Comparison of ENCODE assay signal across 8 cellular contexts in genomic region chr3:150787741-150788370, GRCh38.
DNase-seq lines count a peak whose midpoint lies in the region; ATAC-seq and TF ChIP-seq lines count a peak whose summit lies in the region.

No MANE protein-coding gene starts in this region.

- DNase-seq in SIG-M5 treated with dmso at 0.1 percent for 504 hours (lab: John Stamatoyannopoulos, UW; ENCODE audit: unreplicated experiment) = peak; percentile 62
- DNase-seq in SIG-M5 (lab: John Stamatoyannopoulos, UW) = no peak
- peak; percentile 56 for DNase-seq in NCI-H2171 treated with DMSO at 0.1 percent for 48 hours (lab: John Stamatoyannopoulos, UW)
- DNase-seq in activated CD4-positive, CD25-positive, alpha-beta regulatory T cell treated with anti-CD3 and anti-CD28 coated beads, Interleukin-2, amount 50 U/mL, for 72 hours = peak; percentile 83
- DNase-seq in cardiac fibroblast (ENCODE audit: low read depth in 2 of 2) = peak; percentile 73 to 80
- DNase-seq in kidney tubule cell (ENCODE audit: low spot score) = peak; percentile 73
- peak; percentile 72 for DNase-seq in stimulated activated CD4-positive, alpha-beta T cell treated with anti-CD3 and anti-CD28 coated beads, Interleukin-2, amount 100 ng/mL, for 4 hours (ENCODE audit: low read depth)

- peak; percentile 51 for ATAC-seq in HG03039 (IDR thresholded peaks at IDR 0.05; ENCODE audit: unreplicated experiment)

- H3K4me3 ChIP-seq in cardiac fibroblast (replicated peaks in 1 of 2; ENCODE audit: low read depth in 2 of 2, low read length in 2 of 2) = no peak overlapping the region

- TF ChIP-seq CTCF in cardiac fibroblast (IDR thresholded peaks at IDR 0.05; ENCODE audit: low read depth, low read length) = peak; percentile 95
